ENCODE assay signal across 36 cellular contexts in genomic region chr7:26135551-26135950, GRCh38.
"Had no signal": no experiment of that assay in that cellular context is flagged by ENCODE, and none has a peak within 500 bp of the region (broad histone marks: within the 10 kb centered on the region; RNA-seq: fewer than 3 reads in every experiment).

No MANE protein-coding gene starts in this region.

- H3K36me3 ChIP-seq: MG63 had no signal

- H3K27me3 ChIP-seq: MG63 had no signal

- H3K4me3 ChIP-seq: MG63 had no signal

- H3K9me3 ChIP-seq: MG63 had no signal

- DNase-seq: Karpas-422, Kasumi-1, MG63, MM.1S, MV-4-11, NCI-H1048, NCI-H1092, NCI-H1092 treated with DMSO at 0.1 percent for 48 hours, NCI-H1105, NCI-H1105 treated with DMSO at 0.1 percent for 48 hours, NCI-H1417, NCI-H1417 treated with DMSO at 0.1 percent for 48 hours, NCI-H1436, NCI-H1436 treated with DMSO at 0.1 percent for 48 hours, NCI-H146, NCI-H1694, NCI-H1694 treated with DMSO at 0.1 percent for 48 hours, NCI-H187, NCI-H187 treated with DMSO at 0.1 percent for 48 hours, NCI-H1930, NCI-H2029, NCI-H2029 treated with DMSO at 0.1 percent for 48 hours, NCI-H2081, NCI-H2081 treated with DMSO at 0.1 percent for 48 hours, NCI-H2107, NCI-H2171, NCI-H2171 treated with DMSO at 0.1 percent for 48 hours, NCI-H2227 treated with DMSO at 0.1 percent for 48 hours, NCI-H226, NCI-H345, NCI-H446, NCI-H446 treated with DMSO at 0.1 percent for 48 hours, NCI-H510A, NCI-H510A treated with DMSO at 0.1 percent for 48 hours, NCI-H524, NCI-H524 treated with DMSO at 0.1 percent for 48 hours had no signal
